10 cellular contexts compared by ENCODE assay signal in genomic region chr1:234768569-234769283, GRCh38.
A peak's percentile ranks its signal among the peaks of the same experiment; 100 is the strongest.
DNase-seq lines count a peak whose midpoint lies in the region; ATAC-seq and TF ChIP-seq lines count a peak whose summit lies in the region.
"Had no signal": no experiment of that assay in that cellular context is flagged by ENCODE, and none has a peak within 500 bp of the region (broad histone marks: within the 10 kb centered on the region; RNA-seq: fewer than 3 reads in every experiment).

No MANE protein-coding gene starts in this region.

- ATAC-seq in Right ventricle myocardium superior (ENCODE audit: poor library complexity) (no peak), HG02884 (IDR thresholded peaks at IDR 0.05; ENCODE audit: unreplicated experiment) (no peak), HG03159 (IDR thresholded peaks at IDR 0.05; ENCODE audit: unreplicated experiment) (no peak)
- peak; percentile 37 to 53 for ATAC-seq in activated T-cell treated with anti-CD3 and anti-CD28 coated beads, Interleukin-2, amount 50 U/mL, for 72 hours (replicated peaks in 1 of 2)
- peak; percentile 51 to 57 for ATAC-seq in naive thymus-derived CD8-positive, alpha-beta T cell

- H3K27ac ChIP-seq in right atrium auricular region: no peak overlapping the region
- peak overlapping the region; percentile 90 for H3K27ac ChIP-seq in thymus (ENCODE audit: low read depth)

- H3K27me3 ChIP-seq in right atrium auricular region (no peaks in the 10 kb centered on the region), thymus (ENCODE audit: control insufficient read depth, insufficient read depth) (no peaks in the 10 kb centered on the region)

- intact Hi-C loops in Right ventricle myocardium superior (cut with DNase I): no loop called here

- no peak overlapping the region for H3K4me3 ChIP-seq in right atrium auricular region
- H3K4me3 ChIP-seq in thymus (ENCODE audit: low read length): no peak overlapping the region

- H3K36me3 ChIP-seq in right atrium auricular region: no peaks in the 10 kb centered on the region
- H3K36me3 ChIP-seq in thymus (ENCODE audit: control insufficient read depth, insufficient read depth): no peaks in the 10 kb centered on the region

- DNase-seq in right atrium auricular region (ENCODE audit: low spot score) (peak; percentile 43), Right ventricle myocardium superior (no peak), superior temporal gyrus (ENCODE audit: extremely low spot score) (no peak)
- DNase-seq in activated T-cell treated with anti-CD3 and anti-CD28 coated beads, Interleukin-2, amount 50 U/mL, for 72 hours: peak; percentile 57 to 71
- peak; percentile 19 to 70 (median 45) for DNase-seq in naive thymus-derived CD8-positive, alpha-beta T cell
- DNase-seq: endodermal cell, NCI-H1417 had no signal

- WGBS in thymus: 63% methylated on average over 16 of the region's 16 CpGs

- H3K27me3 Mint-ChIP-seq in activated T-cell treated with anti-CD3 and anti-CD28 coated beads, Interleukin-2, amount 50 U/mL, for 72 hours (ENCODE audit: low read depth): no peaks in the 10 kb centered on the region
- no peaks in the 10 kb centered on the region for H3K27me3 Mint-ChIP-seq in naive thymus-derived CD8-positive, alpha-beta T cell

- POLR2A ChIA-PET in naive thymus-derived CD8-positive, alpha-beta T cell (lab: Charles Lee): interaction anchor here (0.6 to 7.8 kb wide), 7 partner anchors 9 to 271 kb away, joined by 3 to 92 read pairs (median 5); partner anchors contain the start of gene IRF2BP2

- H3K4me1 Mint-ChIP-seq in activated T-cell treated with anti-CD3 and anti-CD28 coated beads, Interleukin-2, amount 50 U/mL, for 72 hours (ENCODE audit: low read depth): peaks cover 76% of the 10 kb centered on the region
- peaks cover 50 to 78% (median 74%) of the 10 kb centered on the region in 4 donors for H3K4me1 Mint-ChIP-seq in naive thymus-derived CD8-positive, alpha-beta T cell

- peak overlapping the region; percentile 72 to 75 for H3K4me3 Mint-ChIP-seq in activated T-cell treated with anti-CD3 and anti-CD28 coated beads, Interleukin-2, amount 50 U/mL, for 72 hours
- H3K4me3 Mint-ChIP-seq in naive thymus-derived CD8-positive, alpha-beta T cell: peak overlapping the region; percentile 54 to 75 (median 64)
- H3K4me3 Mint-ChIP-seq: endodermal cell had no signal

- TF ChIP-seq CTCF in right atrium auricular region (IDR thresholded peaks at IDR 0.05): no peak

- H3K9me3 Mint-ChIP-seq in activated T-cell treated with anti-CD3 and anti-CD28 coated beads, Interleukin-2, amount 50 U/mL, for 72 hours: peaks cover 1 to 2% of the 10 kb centered on the region in 2 donors
- H3K9me3 Mint-ChIP-seq in naive thymus-derived CD8-positive, alpha-beta T cell: peaks cover 0 to 4% (median 0%) of the 10 kb centered on the region in 9 donors

- H3K9me3 ChIP-seq in right atrium auricular region (no peaks in the 10 kb centered on the region), thymus (ENCODE audit: control insufficient read depth) (no peaks in the 10 kb centered on the region)

- H3K36me3 Mint-ChIP-seq in activated T-cell treated with anti-CD3 and anti-CD28 coated beads, Interleukin-2, amount 50 U/mL, for 72 hours (ENCODE audit: insufficient read depth in 2 of 2): peaks cover 2 to 4% of the 10 kb centered on the region in 2 donors
- no peaks in the 10 kb centered on the region for H3K36me3 Mint-ChIP-seq in naive thymus-derived CD8-positive, alpha-beta T cell

- H3K4me1 ChIP-seq in right atrium auricular region (peaks cover 0 to 9% of the 10 kb centered on the region in 2 donors), thymus (ENCODE audit: control insufficient read depth, insufficient read depth, low read length) (peaks cover 34% of the 10 kb centered on the region)

- no peak overlapping the region for H3K27ac Mint-ChIP-seq in activated T-cell treated with anti-CD3 and anti-CD28 coated beads, Interleukin-2, amount 50 U/mL, for 72 hours
- H3K27ac Mint-ChIP-seq in naive thymus-derived CD8-positive, alpha-beta T cell: peak overlapping the region; percentile 92 to 98 (median 95)
- H3K27ac Mint-ChIP-seq: endodermal cell had no signal

Comparison
In these comparisons a context has a peak if more than half of its experiments do, and no peak if none do; other contexts are left out.
1. DNase-seq: peak in right atrium auricular region (single experiment), activated T-cell treated with anti-CD3 and anti-CD28 coated beads, Interleukin-2, amount 50 U/mL, for 72 hours (2 of 2) and naive thymus-derived CD8-positive, alpha-beta T cell (10 of 10); none in Right ventricle myocardium superior (single experiment) and superior temporal gyrus (single experiment).
2. ATAC-seq: peak in activated T-cell treated with anti-CD3 and anti-CD28 coated beads, Interleukin-2, amount 50 U/mL, for 72 hours (2 of 2) and naive thymus-derived CD8-positive, alpha-beta T cell (2 of 2); none in Right ventricle myocardium superior (single experiment), HG02884 (single experiment) and HG03159 (single experiment).